Comparison of ENCODE assay signal across 11 cellular contexts in genomic region chr4:90317785-90318184, GRCh38.
A peak's percentile ranks its signal among the peaks of the same experiment; 100 is the strongest.
DNase-seq lines count a peak whose midpoint lies in the region; ATAC-seq, FAIRE-seq and TF ChIP-seq lines count a peak whose summit lies in the region.
"Had no signal": no experiment of that assay in that cellular context is flagged by ENCODE, and none has a peak within 500 bp of the region (broad histone marks: within the 10 kb centered on the region; RNA-seq: fewer than 3 reads in every experiment).

No MANE protein-coding gene starts in this region.

- H3K36me3 Mint-ChIP-seq in astrocyte (ENCODE audit: low read depth, unreplicated experiment): no peaks in the 10 kb centered on the region
- H3K36me3 Mint-ChIP-seq in stimulated activated memory B cell treated with anti-CD40 and anti-IgM and Interleukin-4, amounts not matched to agents 10 μg/mL and 1 μg/mL and 100 μg/mL, for 72 hours: peaks cover 17% of the 10 kb centered on the region

- H3K27me3 Mint-ChIP-seq in astrocyte (ENCODE audit: low read depth, unreplicated experiment): no peaks in the 10 kb centered on the region
- H3K27me3 Mint-ChIP-seq in stimulated activated memory B cell treated with anti-CD40 and anti-IgM and Interleukin-4, amounts not matched to agents 10 μg/mL and 1 μg/mL and 100 μg/mL, for 72 hours: no peaks in the 10 kb centered on the region
- H3K27me3 Mint-ChIP-seq: activated CD8-positive, alpha-beta T cell treated with anti-CD3 and anti-CD28 coated beads for 36 hours had no signal

- no peak overlapping the region for H3K4me3 Mint-ChIP-seq in astrocyte (ENCODE audit: unreplicated experiment)
- no peak overlapping the region for H3K4me3 Mint-ChIP-seq in stimulated activated memory B cell treated with anti-CD40 and anti-IgM and Interleukin-4, amounts not matched to agents 10 μg/mL and 1 μg/mL and 100 μg/mL, for 72 hours
- H3K4me3 Mint-ChIP-seq: activated CD8-positive, alpha-beta T cell treated with anti-CD3 and anti-CD28 coated beads for 36 hours; nephron progenitor cell had no signal

- H3K4me2 ChIP-seq in astrocyte (ENCODE audit: low read length): peak overlapping the region; percentile 79

- H3K27me3 ChIP-seq in left ventricle myocardium inferior (ENCODE audit: low read depth): no peaks in the 10 kb centered on the region
- H3K27me3 ChIP-seq in astrocyte (ENCODE audit: insufficient read depth, low read length): no peaks in the 10 kb centered on the region
- H3K27me3 ChIP-seq in aorta (ENCODE audit: control insufficient read depth in 1 of 2, insufficient read depth in 2 of 2, low read length in 1 of 2): no peaks in the 10 kb centered on the region
- H3K27me3 ChIP-seq: upper lobe of right lung had no signal

- DNase-seq in left cardiac atrium: no peak
- DNase-seq in left ventricle myocardium inferior: no peak
- peak; percentile 92 for DNase-seq in astrocyte (ENCODE audit: low read depth)
- peak; percentile 48 for DNase-seq in hepatic stellate cell (ENCODE audit: low spot score)
- DNase-seq in aorta: no peak
- DNase-seq in NCI-H2081 (lab: John Stamatoyannopoulos, UW): no peak
- no peak for DNase-seq in stimulated activated CD4-positive, alpha-beta T cell treated with anti-CD3 and anti-CD28 coated beads, Interleukin-1b, Interleukin-23, amount 100 ng/mL, for 48 hours
- DNase-seq: activated CD8-positive, alpha-beta T cell treated with anti-CD3 and anti-CD28 coated beads for 36 hours; nephron progenitor cell; upper lobe of right lung had no signal

- TF ChIP-seq CTCF in left ventricle myocardium inferior (IDR thresholded peaks at IDR 0.05; ENCODE audit: borderline replicate concordance) (no peak), astrocyte (IDR thresholded peaks at IDR 0.05; ENCODE audit: insufficient read depth, low read depth, low read length) (no peak)

- H3K27ac Mint-ChIP-seq in astrocyte (ENCODE audit: unreplicated experiment): peak overlapping the region; percentile 87
- no peak overlapping the region for H3K27ac Mint-ChIP-seq in stimulated activated memory B cell treated with anti-CD40 and anti-IgM and Interleukin-4, amounts not matched to agents 10 μg/mL and 1 μg/mL and 100 μg/mL, for 72 hours
- H3K27ac Mint-ChIP-seq: activated CD8-positive, alpha-beta T cell treated with anti-CD3 and anti-CD28 coated beads for 36 hours; nephron progenitor cell had no signal

- peak overlapping the region; percentile 62 for H3K9ac ChIP-seq in astrocyte (ENCODE audit: low read length)

- no peak overlapping the region for H3K4me3 ChIP-seq in left ventricle myocardium inferior
- peak overlapping the region; percentile 41 for H3K4me3 ChIP-seq in astrocyte (ENCODE audit: insufficient read depth, low read depth, low read length)
- H3K4me3 ChIP-seq in aorta (ENCODE audit: low read length in 2 of 2): no peak overlapping the region
- H3K4me3 ChIP-seq: upper lobe of right lung had no signal

- 8 to 13% methylated on average over 2 of the region's 2 CpGs for WGBS in aorta, 2 donors

- peak; percentile 23 for FAIRE-seq in astrocyte (lab: Jason Lieb, UNC)

- peaks cover 13% of the 10 kb centered on the region for H3K4me1 Mint-ChIP-seq in astrocyte (ENCODE audit: low read depth, unreplicated experiment)
- peaks cover 6% of the 10 kb centered on the region for H3K4me1 Mint-ChIP-seq in stimulated activated memory B cell treated with anti-CD40 and anti-IgM and Interleukin-4, amounts not matched to agents 10 μg/mL and 1 μg/mL and 100 μg/mL, for 72 hours
- H3K4me1 Mint-ChIP-seq: nephron progenitor cell had no signal

- H3K4me1 ChIP-seq in left ventricle myocardium inferior (peaks cover 15% of the 10 kb centered on the region), astrocyte (ENCODE audit: insufficient read depth, low read length) (peaks cover 19% of the 10 kb centered on the region), aorta (ENCODE audit: control insufficient read depth in 1 of 2, insufficient read depth in 2 of 2, low read length in 2 of 2) (no peaks in the 10 kb centered on the region)
- H3K4me1 ChIP-seq: upper lobe of right lung had no signal

- ATAC-seq in left cardiac atrium: peak; percentile 67 to 94
- peak; percentile 78 for ATAC-seq in aorta (ENCODE audit: low FRiP score)
- ATAC-seq in stimulated activated memory B cell treated with anti-CD40 and anti-IgM and Interleukin-4, amounts not matched to agents 10 μg/mL and 1 μg/mL and 100 μg/mL, for 72 hours: no peak
- ATAC-seq: activated CD8-positive, alpha-beta T cell treated with anti-CD3 and anti-CD28 coated beads for 36 hours; upper lobe of right lung had no signal

- H2AFZ ChIP-seq in astrocyte (ENCODE audit: low read depth, low read length): no peak overlapping the region

- intact Hi-C loops in left cardiac atrium (cut with DNase I): no loop called here
- intact Hi-C loops in left ventricle myocardium inferior (cut with micrococcal nuclease): no loop called here
- intact Hi-C loops in aorta (cut with DNase I): no loop called here

- H4K20me1 ChIP-seq in astrocyte (ENCODE audit: insufficient read depth, low read length): no peaks in the 10 kb centered on the region

- peaks cover 8% of the 10 kb centered on the region for H3K9me3 ChIP-seq in left ventricle myocardium inferior (replicated peaks)
- no peaks in the 10 kb centered on the region for H3K9me3 ChIP-seq in astrocyte (ENCODE audit: insufficient read depth, low read depth, low read length)
- no peaks in the 10 kb centered on the region for H3K9me3 ChIP-seq in aorta (ENCODE audit: control insufficient read depth, low read length)
- H3K9me3 ChIP-seq: upper lobe of right lung had no signal

- no peaks in the 10 kb centered on the region for H3K79me2 ChIP-seq in astrocyte (ENCODE audit: insufficient read depth, low read length)

- no peaks in the 10 kb centered on the region for H3K9me3 Mint-ChIP-seq in astrocyte (ENCODE audit: unreplicated experiment)
- no peaks in the 10 kb centered on the region for H3K9me3 Mint-ChIP-seq in stimulated activated memory B cell treated with anti-CD40 and anti-IgM and Interleukin-4, amounts not matched to agents 10 μg/mL and 1 μg/mL and 100 μg/mL, for 72 hours
- H3K9me3 Mint-ChIP-seq: activated CD8-positive, alpha-beta T cell treated with anti-CD3 and anti-CD28 coated beads for 36 hours; nephron progenitor cell had no signal

- no peak overlapping the region for H3K27ac ChIP-seq in left ventricle myocardium inferior (replicated peaks)
- peak overlapping the region; percentile 96 for H3K27ac ChIP-seq in astrocyte (ENCODE audit: low read depth, low read length)
- no peak overlapping the region for H3K27ac ChIP-seq in aorta (ENCODE audit: low read depth in 1 of 2, low read length in 2 of 2)
- H3K27ac ChIP-seq: upper lobe of right lung had no signal

- H3K36me3 ChIP-seq in left ventricle myocardium inferior (no peaks in the 10 kb centered on the region), astrocyte (ENCODE audit: insufficient read depth, low read length) (no peaks in the 10 kb centered on the region), aorta (ENCODE audit: control insufficient read depth in 1 of 2, insufficient read depth in 2 of 2, low read length in 1 of 2) (no peaks in the 10 kb centered on the region)
- H3K36me3 ChIP-seq: upper lobe of right lung had no signal

Comparison
In these comparisons a context has a peak if more than half of its experiments do, and no peak if none do; other contexts are left out.
1. DNase-seq: peak in astrocyte (single experiment) and hepatic stellate cell (single experiment); none in left cardiac atrium (single experiment), left ventricle myocardium inferior (single experiment), aorta (0 of 2), NCI-H2081 (0 of 2) and stimulated activated CD4-positive, alpha-beta T cell treated with anti-CD3 and anti-CD28 coated beads, Interleukin-1b, Interleukin-23, amount 100 ng/mL, for 48 hours (single experiment).